In genomic region chr2:136214284-136214683, GRCh38 we compare ENCODE assay signal across 16 cellular contexts.
DNase-seq lines count a peak whose midpoint lies in the region; ATAC-seq and TF ChIP-seq lines count a peak whose summit lies in the region.
"Had no signal": no experiment of that assay in that cellular context is flagged by ENCODE, and none has a peak within 500 bp of the region (broad histone marks: within the 10 kb centered on the region; RNA-seq: fewer than 3 reads in every experiment).

No MANE protein-coding gene starts in this region.

- H3K27me3 ChIP-seq in duodenal mucosa (ENCODE audit: control insufficient read depth in 1 of 2, insufficient read depth in 2 of 2, low read length in 2 of 2) (no peaks in the 10 kb centered on the region), spleen (replicated peaks in 1 of 7) (no peaks in the 10 kb centered on the region)

- H3K9me3 ChIP-seq in duodenal mucosa (ENCODE audit: control insufficient read depth in 1 of 2, low read length in 2 of 2): no peaks in the 10 kb centered on the region
- H3K9me3 ChIP-seq in spleen: peaks cover 0 to 10% (median 3%) of the 10 kb centered on the region in 8 donors

- H3K4me3 ChIP-seq in NB4 (ENCODE audit: low read depth, low read length) (no peak overlapping the region), duodenal mucosa (ENCODE audit: low read depth in 1 of 2, low read length in 2 of 2) (no peak overlapping the region), spleen (peak overlapping the region in 1 of 8 donors; percentile 40)
- H3K4me3 ChIP-seq: SK-N-MC had no signal

- H3K9ac ChIP-seq in duodenal mucosa (ENCODE audit: low read depth in 1 of 2, low read length in 2 of 2): no peak overlapping the region

- TF ChIP-seq CTCF in NB4 (IDR thresholded peaks at IDR 0.05; ENCODE audit: low read depth, low read length) (peak; percentile 26), spleen (IDR thresholded peaks at IDR 0.05 in 8 of 11, conservative IDR thresholded peaks at IDR 0.05 in 3 of 11) (peak in 1 of 11 experiments; percentile 9)

- WGBS in spleen, 5 donors: 16 to 43% (median 34%) methylated on average over 3 of the region's 3 CpGs

- TF ChIP-seq POLR2A in NB4 (IDR thresholded peaks at IDR 0.05; ENCODE audit: extremely low read depth, insufficient read length) (no peak), spleen (IDR thresholded peaks at IDR 0.05) (no peak)

- peak; percentile 67 for ATAC-seq in GM18868 (IDR thresholded peaks at IDR 0.05; ENCODE audit: unreplicated experiment)
- ATAC-seq: activated T-helper 17 cell treated with anti-CD3 and anti-CD28 coated beads, Interleukin-2, amount 50 U/mL, for 72 hours; sciatic nerve had no signal

- DNase-seq in NB4 (ENCODE audit: low read depth): peak; percentile 98
- DNase-seq in spleen: no peak
- DNase-seq in RKO (ENCODE audit: low spot score): no peak
- no peak for DNase-seq in amniotic stem cell (lab: John Stamatoyannopoulos, UW)
- no peak for DNase-seq in NCI-H748 (lab: John Stamatoyannopoulos, UW; ENCODE audit: unreplicated experiment)
- DNase-seq in GM19240 (ENCODE audit: insufficient read length, low spot score): no peak
- DNase-seq: activated CD4-positive, alpha-beta T cell treated with anti-CD3 and anti-CD28 coated beads, Interleukin-2, amount 10 ng/mL, durations not matched to agents 7 days and 5 days; DMS 273 treated with DMSO at 0.1 percent for 48 hours; MM.1S; NCI-H524; substantia nigra had no signal

- peak overlapping the region; percentile 24 for H3K27ac ChIP-seq in duodenal mucosa (ENCODE audit: low read depth, low read length)
- H3K27ac ChIP-seq in spleen: peak overlapping the region in 6 of 8 donors; percentile 69 to 87 (median 80)
- H3K27ac ChIP-seq: SK-N-MC had no signal

- H3K36me3 ChIP-seq in duodenal mucosa (ENCODE audit: control insufficient read depth in 1 of 2, insufficient read depth in 2 of 2, low read length in 2 of 2) (no peaks in the 10 kb centered on the region), spleen (no peaks in the 10 kb centered on the region)

- H3K4me1 ChIP-seq in duodenal mucosa (ENCODE audit: control insufficient read depth in 1 of 2, insufficient read depth in 2 of 2, low read length in 2 of 2) (no peaks in the 10 kb centered on the region), spleen (peaks cover 16 to 96% (median 52%) of the 10 kb centered on the region in 6 donors)

- intact Hi-C loops in spleen (cut with DNase I; ENCODE audit: low total_unique reads): no loop called here
